In genomic region chr19:15265849-15266248, GRCh38 we compare ENCODE assay signal across 9 cellular contexts. TPM values are rescaled to one million over a fixed set of nuclear protein-coding genes. Genes with fewer than 3 reads are reported as not detected.
DNase-seq lines count a peak whose midpoint lies in the region; ATAC-seq lines count a peak whose summit lies in the region.
"Had no signal": no experiment of that assay in that cellular context is flagged by ENCODE, and none has a peak within 500 bp of the region (broad histone marks: within the 10 kb centered on the region; RNA-seq: fewer than 3 reads in every experiment).

No MANE protein-coding gene starts in this region.

- peaks cover 37% of the 10 kb centered on the region for H3K36me3 Mint-ChIP-seq in T-helper 1 cell treated with Interleukin-12 subunit alpha and Interleukin-12 subunit beta and Interleukin-4 antibody, amounts not matched to agents 30 μg/mL and 1 μg/mL, for 36 hours (ENCODE audit: low read depth)

- H3K4me1 Mint-ChIP-seq in T-helper 1 cell treated with Interleukin-12 subunit alpha and Interleukin-12 subunit beta and Interleukin-4 antibody, amounts not matched to agents 30 μg/mL and 1 μg/mL, for 36 hours (ENCODE audit: low read depth) = peaks cover 4% of the 10 kb centered on the region

- no peaks in the 10 kb centered on the region for H3K27me3 Mint-ChIP-seq in T-helper 1 cell treated with Interleukin-12 subunit alpha and Interleukin-12 subunit beta and Interleukin-4 antibody, amounts not matched to agents 30 μg/mL and 1 μg/mL, for 36 hours (ENCODE audit: low read depth)

- H3K4me3 Mint-ChIP-seq in T-helper 1 cell treated with Interleukin-12 subunit alpha and Interleukin-12 subunit beta and Interleukin-4 antibody, amounts not matched to agents 30 μg/mL and 1 μg/mL, for 36 hours = no peak overlapping the region

- H3K9me3 Mint-ChIP-seq in T-helper 1 cell treated with Interleukin-12 subunit alpha and Interleukin-12 subunit beta and Interleukin-4 antibody, amounts not matched to agents 30 μg/mL and 1 μg/mL, for 36 hours = no peaks in the 10 kb centered on the region

- H3K27ac Mint-ChIP-seq in T-helper 1 cell treated with Interleukin-12 subunit alpha and Interleukin-12 subunit beta and Interleukin-4 antibody, amounts not matched to agents 30 μg/mL and 1 μg/mL, for 36 hours = peak overlapping the region; percentile 41

- DNase-seq in T-helper 1 cell (no peak), dedifferentiated amniotic fluid mesenchymal stem cell (ENCODE audit: extremely low spot score) (peak; percentile 86), lung microvascular endothelial cell (ENCODE audit: low read depth in 2 of 2) (peak; percentile 64 to 95), ureter (ENCODE audit: low spot score) (peak; percentile 91), DMS53 (lab: John Stamatoyannopoulos, UW) (no peak), islet precursor cell (no peak)
- DNase-seq: AML-193 had no signal

- ATAC-seq in HG03175 (IDR thresholded peaks at IDR 0.05; ENCODE audit: unreplicated experiment) = no peak

RNA-seq across cellular contexts. Expression of gene EPHX3, which starts 33.6 kb away (rescaled TPM):
- total RNA-seq in lung microvascular endothelial cell = under 0.01 TPM in 1 of 2 replicates, not detected in the other
- total RNA-seq in ureter = 2.5 TPM

Comparison
In these comparisons a context has a peak if more than half of its experiments do, and no peak if none do; other contexts are left out.
1. DNase-seq: peak in dedifferentiated amniotic fluid mesenchymal stem cell (single experiment), lung microvascular endothelial cell (2 of 2) and ureter (single experiment); none in T-helper 1 cell (0 of 5), DMS53 (single experiment) and islet precursor cell (single experiment).